ENCODE assay signal across 19 cellular contexts in the genomic region with DNA sequence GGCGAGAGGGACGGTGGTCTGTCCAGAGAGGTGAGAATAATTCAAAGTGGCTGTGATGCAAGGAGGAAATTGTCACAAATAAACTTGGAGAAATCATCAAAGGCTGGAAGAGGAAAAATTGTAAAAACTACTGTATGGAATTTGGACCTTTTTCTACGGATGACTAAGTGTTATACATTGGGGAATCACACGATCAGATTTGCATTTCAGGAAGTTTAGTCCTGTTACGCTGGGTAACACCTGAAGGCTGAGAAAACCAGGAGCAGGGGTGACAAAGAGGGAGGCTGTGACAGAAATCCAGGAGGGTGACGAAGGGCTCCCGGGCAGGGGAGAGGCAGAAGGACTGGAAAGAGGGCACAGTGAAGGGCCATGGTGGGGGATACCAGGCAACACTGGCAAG.
"Had no signal": no experiment of that assay in that cellular context is flagged by ENCODE, and none has a peak within 500 bp of the region (broad histone marks: within the 10 kb centered on the region; RNA-seq: fewer than 3 reads in every experiment).

No MANE protein-coding gene starts in this region.

- DNase-seq: colonic mucosa; effector CD4-positive, alpha-beta T cell; endodermal cell; erythroblast; foreskin melanocyte; left colon; naive thymus-derived CD8-positive, alpha-beta T cell; pancreas; right cardiac atrium; stimulated activated CD4-positive, alpha-beta T cell treated with anti-CD3 and anti-CD28 coated beads, Interleukin-4, amount 100 ng/mL, for 1 hour; stimulated activated CD8-positive, alpha-beta memory T cell treated with anti-CD3 and anti-CD28 coated beads, Interleukin-4, amount 100 ng/mL, for 48 hours; stimulated activated naive CD8-positive, alpha-beta T cell treated with anti-CD3 and anti-CD28 coated beads, Interleukin-15, Interleukin-2, amounts not matched to agents 100 U/mL and 50 U/mL, for 24 hours; thyroid gland had no signal

- H3K9me3 ChIP-seq: colonic mucosa, pancreas, suprapubic skin, thyroid gland had no signal

- H3K4me3 ChIP-seq: colonic mucosa, hepatocyte, neural progenitor cell, pancreas, smooth muscle cell, thyroid gland had no signal

- H3K9me3 Mint-ChIP-seq: neural progenitor cell; stimulated activated effector memory CD8-positive, alpha-beta T cell treated with anti-CD3 and anti-CD28 coated beads, Interleukin-12 subunit alpha, Interleukin-12 subunit beta, amount 100 ng/mL, for 72 hours had no signal

- H3K27me3 ChIP-seq: colonic mucosa, hepatocyte, neural progenitor cell, pancreas, suprapubic skin, thyroid gland had no signal

- ATAC-seq: left colon; naive thymus-derived CD8-positive, alpha-beta T cell; pancreas; right cardiac atrium; stimulated activated effector memory CD8-positive, alpha-beta T cell treated with anti-CD3 and anti-CD28 coated beads, Interleukin-12 subunit alpha, Interleukin-12 subunit beta, amount 100 ng/mL, for 72 hours; stimulated activated naive CD8-positive, alpha-beta T cell treated with anti-CD3 and anti-CD28 coated beads, Interleukin-15, Interleukin-2, amounts not matched to agents 100 U/mL and 50 U/mL, for 24 hours had no signal

- H3K36me3 Mint-ChIP-seq: naive thymus-derived CD8-positive, alpha-beta T cell; neural progenitor cell; stimulated activated effector memory CD8-positive, alpha-beta T cell treated with anti-CD3 and anti-CD28 coated beads, Interleukin-12 subunit alpha, Interleukin-12 subunit beta, amount 100 ng/mL, for 72 hours had no signal

- H3K4me3 Mint-ChIP-seq: endodermal cell, neural progenitor cell had no signal

- H3K27ac Mint-ChIP-seq: endodermal cell, neural progenitor cell, progenitor cell of endocrine pancreas had no signal

- H3K4me2 ChIP-seq: neural progenitor cell had no signal

- H3K4me1 ChIP-seq: pancreas, suprapubic skin, thyroid gland had no signal

- H3K79me2 ChIP-seq: hepatocyte had no signal

- H3K27ac ChIP-seq: colonic mucosa, neural progenitor cell, pancreas, suprapubic skin, thyroid gland had no signal

- H2AFZ ChIP-seq: hepatocyte, neural progenitor cell had no signal

- H3K36me3 ChIP-seq: colonic mucosa, neural progenitor cell, pancreas, suprapubic skin, thyroid gland had no signal

- H3K9ac ChIP-seq: neural progenitor cell had no signal
